Comparison of ENCODE assay signal across 1 cellular context in genomic region chr17:3965123-3965800, GRCh38.
TF ChIP-seq lines count a peak whose summit lies in the region.

No MANE protein-coding gene starts in this region.

TF ChIP-seq in GM12878, 131 proteins besides CTCF, POLR2A, EP300 and RAD21 (continued from another document):
- TF ChIP-seq JUNB (IDR thresholded peaks at IDR 0.05) (no peak), IKZF2 (IDR thresholded peaks at IDR 0.05) (peak; percentile 8 to 31; a peak in 1 of 4 replicates), RB1 (IDR thresholded peaks at IDR 0.05; ENCODE audit: borderline replicate concordance) (peak; percentile 69; the same call in 1 of the 2 replicates), SPI1 (IDR thresholded peaks at IDR 0.05; ENCODE audit: borderline replicate concordance, insufficient read depth, low read depth, low read length) (peak; percentile 62), POLR2AphosphoS5 (IDR thresholded peaks at IDR 0.05; ENCODE audit: low read length) (peak; percentile 73), LARP7 (IDR thresholded peaks at IDR 0.05) (0 out of 2 replicates have a peak, but pooled peaks have one; percentile 17), ZNF207 (IDR thresholded peaks at IDR 0.05; ENCODE audit: borderline replicate concordance) (no peak), TCF7 (IDR thresholded peaks at IDR 0.05; ENCODE audit: borderline replicate concordance) (no peak), TBL1XR1 (IDR thresholded peaks at IDR 0.05; ENCODE audit: low read depth, low read length) (no peak)
- TF ChIP-seq, protein P1, sequence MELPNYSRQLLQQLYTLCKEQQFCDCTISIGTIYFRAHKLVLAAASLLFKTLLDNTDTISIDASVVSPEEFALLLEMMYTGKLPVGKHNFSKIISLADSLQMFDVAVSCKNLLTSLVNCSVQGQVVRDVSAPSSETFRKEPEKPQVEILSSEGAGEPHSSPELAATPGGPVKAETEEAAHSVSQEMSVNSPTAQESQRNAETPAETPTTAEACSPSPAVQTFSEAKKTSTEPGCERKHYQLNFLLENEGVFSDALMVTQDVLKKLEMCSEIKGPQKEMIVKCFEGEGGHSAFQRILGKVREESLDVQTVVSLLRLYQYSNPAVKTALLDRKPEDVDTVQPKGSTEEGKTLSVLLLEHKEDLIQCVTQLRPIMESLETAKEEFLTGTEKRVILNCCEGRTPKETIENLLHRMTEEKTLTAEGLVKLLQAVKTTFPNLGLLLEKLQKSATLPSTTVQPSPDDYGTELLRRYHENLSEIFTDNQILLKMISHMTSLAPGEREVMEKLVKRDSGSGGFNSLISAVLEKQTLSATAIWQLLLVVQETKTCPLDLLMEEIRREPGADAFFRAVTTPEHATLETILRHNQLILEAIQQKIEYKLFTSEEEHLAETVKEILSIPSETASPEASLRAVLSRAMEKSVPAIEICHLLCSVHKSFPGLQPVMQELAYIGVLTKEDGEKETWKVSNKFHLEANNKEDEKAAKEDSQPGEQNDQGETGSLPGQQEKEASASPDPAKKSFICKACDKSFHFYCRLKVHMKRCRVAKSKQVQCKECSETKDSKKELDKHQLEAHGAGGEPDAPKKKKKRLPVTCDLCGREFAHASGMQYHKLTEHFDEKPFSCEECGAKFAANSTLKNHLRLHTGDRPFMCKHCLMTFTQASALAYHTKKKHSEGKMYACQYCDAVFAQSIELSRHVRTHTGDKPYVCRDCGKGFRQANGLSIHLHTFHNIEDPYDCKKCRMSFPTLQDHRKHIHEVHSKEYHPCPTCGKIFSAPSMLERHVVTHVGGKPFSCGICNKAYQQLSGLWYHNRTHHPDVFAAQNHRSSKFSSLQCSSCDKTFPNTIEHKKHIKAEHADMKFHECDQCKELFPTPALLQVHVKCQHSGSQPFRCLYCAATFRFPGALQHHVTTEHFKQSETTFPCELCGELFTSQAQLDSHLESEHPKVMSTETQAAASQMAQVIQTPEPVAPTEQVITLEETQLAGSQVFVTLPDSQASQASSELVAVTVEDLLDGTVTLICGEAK (IDR thresholded peaks at IDR 0.05; ENCODE audit: borderline replicate concordance) = no peak
